In the genomic region with DNA sequence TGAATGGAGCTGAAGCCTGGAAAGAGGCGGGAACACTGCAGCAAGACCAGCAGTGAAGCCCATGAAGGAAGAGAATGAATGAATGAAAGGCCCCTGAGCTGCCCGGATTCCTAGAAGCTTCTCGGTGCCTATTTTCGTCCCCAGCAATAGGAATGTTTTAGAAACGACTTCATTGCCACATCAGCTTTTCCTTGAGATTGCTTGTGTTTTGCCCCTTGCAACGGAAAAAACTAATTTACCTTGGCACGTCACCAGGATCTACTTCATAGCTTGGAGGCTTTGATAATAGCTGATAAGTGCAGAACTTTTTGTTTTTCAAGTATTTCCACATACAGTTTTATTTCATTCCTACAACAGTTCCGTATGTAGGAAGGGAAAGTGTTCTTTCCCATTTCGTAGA, we compare ENCODE assay signal across 24 cellular contexts.
"Had no signal": no experiment of that assay in that cellular context is flagged by ENCODE, and none has a peak within 500 bp of the region (broad histone marks: within the 10 kb centered on the region; RNA-seq: fewer than 3 reads in every experiment).

No MANE protein-coding gene starts in this region.

- H3K9me3 ChIP-seq: heart right ventricle, right lobe of liver, transverse colon, uterus had no signal

- ATAC-seq: activated CD4-positive, CD25-positive, alpha-beta regulatory T cell treated with anti-CD3 and anti-CD28 coated beads, Interleukin-2, amount 50 U/mL, for 24 hours; activated naive CD8-positive, alpha-beta T cell treated with anti-CD3 and anti-CD28 coated beads, Interleukin-2, amount 50 U/mL, for 24 hours; activated T-cell treated with anti-CD3 and anti-CD28 coated beads, Interleukin-2, amount 50 U/mL, for 4 hours; effector memory CD8-positive, alpha-beta T cell; foreskin keratinocyte; natural killer cell; right lobe of liver had no signal

- H3K9me3 Mint-ChIP-seq: activated CD4-positive, alpha-beta memory T cell treated with anti-CD3 and anti-CD28 coated beads for 36 hours; activated naive CD4-positive, alpha-beta T cell treated with anti-CD3 and anti-CD28 coated beads, Interleukin-2, amount 50 U/mL, for 24 hours; activated naive CD8-positive, alpha-beta T cell treated with anti-CD3 and anti-CD28 coated beads, Interleukin-2, amount 50 U/mL, for 24 hours; activated T-cell treated with anti-CD3 and anti-CD28 coated beads, Interleukin-2, amount 50 U/mL, for 4 hours; activated T-helper 2 cell treated with anti-CD3 and anti-CD28 coated beads, Interferon-gamma antibody, Interleukin-2, Interleukin-4, amounts not matched to agents 10 μg/mL and 5 μg/mL and 100 μg/mL, durations not matched to agents 14 hours and 24 hours and 36 hours; effector memory CD8-positive, alpha-beta T cell; natural killer cell; T-helper 1 cell treated with Interleukin-12 subunit alpha and Interleukin-12 subunit beta and Interleukin-4 antibody, amounts not matched to agents 30 μg/mL and 1 μg/mL, for 36 hours had no signal

- H3K36me3 Mint-ChIP-seq: activated CD4-positive, alpha-beta memory T cell treated with anti-CD3 and anti-CD28 coated beads for 36 hours; activated naive CD4-positive, alpha-beta T cell treated with anti-CD3 and anti-CD28 coated beads, Interleukin-2, amount 50 U/mL, for 24 hours; natural killer cell had no signal

- H3K4me1 Mint-ChIP-seq: activated naive CD4-positive, alpha-beta T cell treated with anti-CD3 and anti-CD28 coated beads, Interleukin-2, amount 50 U/mL, for 24 hours; activated naive CD8-positive, alpha-beta T cell treated with anti-CD3 and anti-CD28 coated beads, Interleukin-2, amount 50 U/mL, for 24 hours; natural killer cell had no signal

- H3K4me3 ChIP-seq: coronary artery, heart right ventricle, lung, right lobe of liver, transverse colon, uterus had no signal

- DNase-seq: activated CD4-positive, alpha-beta memory T cell treated with anti-CD3 and anti-CD28 coated beads for 36 hours; activated CD4-positive, alpha-beta T cell treated with anti-CD3 and anti-CD28 coated beads for 48 hours; activated CD8-positive, alpha-beta memory T cell treated with anti-CD3 and anti-CD28 coated beads, Interleukin-2, amount 50 U/mL, for 4 hours; activated naive CD8-positive, alpha-beta T cell treated with anti-CD3 and anti-CD28 coated beads, Interleukin-2, amount 50 U/mL, for 24 hours; activated T-cell treated with anti-CD3 and anti-CD28 coated beads, Interleukin-2, amount 50 U/mL, for 4 hours; effector memory CD8-positive, alpha-beta T cell; foreskin keratinocyte; mesendoderm; natural killer cell; right lobe of liver; stimulated activated CD4-positive, alpha-beta T cell treated with anti-CD3 and anti-CD28 coated beads, Interleukin-2, amount 100 ng/mL, for 48 hours; stimulated activated naive CD4-positive, alpha-beta T cell treated with Interleukin-2 at 50 U/mL for 16 hours; SW 1271; T-helper 9 cell; transverse colon; uterus; WERI-Rb-1 had no signal

- H3K27me3 ChIP-seq: foreskin keratinocyte, heart right ventricle, right lobe of liver, transverse colon, uterus had no signal

- H3K36me3 ChIP-seq: heart right ventricle, right lobe of liver, transverse colon, uterus, WERI-Rb-1 had no signal

- H3K27ac Mint-ChIP-seq: activated CD4-positive, alpha-beta memory T cell treated with anti-CD3 and anti-CD28 coated beads for 36 hours; activated naive CD4-positive, alpha-beta T cell treated with anti-CD3 and anti-CD28 coated beads, Interleukin-2, amount 50 U/mL, for 24 hours; activated naive CD8-positive, alpha-beta T cell treated with anti-CD3 and anti-CD28 coated beads, Interleukin-2, amount 50 U/mL, for 24 hours; activated T-helper 2 cell treated with anti-CD3 and anti-CD28 coated beads, Interferon-gamma antibody, Interleukin-2, Interleukin-4, amounts not matched to agents 10 μg/mL and 5 μg/mL and 100 μg/mL, durations not matched to agents 14 hours and 24 hours and 36 hours; effector memory CD8-positive, alpha-beta T cell; natural killer cell; T-helper 1 cell treated with Interleukin-12 subunit alpha and Interleukin-12 subunit beta and Interleukin-4 antibody, amounts not matched to agents 30 μg/mL and 1 μg/mL, for 36 hours had no signal

- H3K4me1 ChIP-seq: foreskin keratinocyte, right lobe of liver, transverse colon, uterus had no signal

- H3K4me3 Mint-ChIP-seq: activated CD4-positive, alpha-beta memory T cell treated with anti-CD3 and anti-CD28 coated beads for 36 hours; activated naive CD4-positive, alpha-beta T cell treated with anti-CD3 and anti-CD28 coated beads, Interleukin-2, amount 50 U/mL, for 24 hours; activated naive CD8-positive, alpha-beta T cell treated with anti-CD3 and anti-CD28 coated beads, Interleukin-2, amount 50 U/mL, for 24 hours; activated T-cell treated with anti-CD3 and anti-CD28 coated beads, Interleukin-2, amount 50 U/mL, for 4 hours; effector memory CD8-positive, alpha-beta T cell; natural killer cell; T-helper 1 cell treated with Interleukin-12 subunit alpha and Interleukin-12 subunit beta and Interleukin-4 antibody, amounts not matched to agents 30 μg/mL and 1 μg/mL, for 36 hours had no signal

- H3K27ac ChIP-seq: coronary artery, foreskin keratinocyte, heart right ventricle, right lobe of liver, transverse colon, uterus, WERI-Rb-1 had no signal

- H3K27me3 Mint-ChIP-seq: activated CD4-positive, alpha-beta memory T cell treated with anti-CD3 and anti-CD28 coated beads for 36 hours; activated naive CD4-positive, alpha-beta T cell treated with anti-CD3 and anti-CD28 coated beads, Interleukin-2, amount 50 U/mL, for 24 hours; activated naive CD8-positive, alpha-beta T cell treated with anti-CD3 and anti-CD28 coated beads, Interleukin-2, amount 50 U/mL, for 24 hours had no signal
